In the genomic region with DNA sequence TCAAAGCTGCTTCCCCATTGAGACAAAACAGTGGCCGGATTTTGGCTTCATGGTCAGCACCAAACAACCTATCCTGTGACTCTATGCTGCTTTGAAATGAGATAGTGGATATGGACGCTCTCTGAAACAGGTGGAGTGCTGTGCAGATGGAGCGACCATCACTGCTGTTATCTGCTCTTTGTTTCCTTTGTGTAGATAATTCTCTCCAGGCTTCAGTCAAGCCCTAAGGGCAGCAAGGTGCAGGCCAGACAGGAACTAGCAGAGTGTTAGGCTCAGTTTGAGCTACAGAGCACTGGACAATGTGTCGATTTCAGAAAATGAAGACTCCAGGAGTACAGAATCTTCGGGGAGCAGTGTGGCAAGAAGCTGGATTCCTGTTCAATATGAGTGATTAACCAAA, we compare ENCODE assay signal across 24 cellular contexts. TPM values are rescaled to one million over a fixed set of nuclear protein-coding genes. Genes with fewer than 3 reads are reported as not detected.
A peak's percentile ranks its signal among the peaks of the same experiment; 100 is the strongest.
DNase-seq lines count a peak whose midpoint lies in the region; ATAC-seq, FAIRE-seq and TF ChIP-seq lines count a peak whose summit lies in the region.
"Had no signal": no experiment of that assay in that cellular context is flagged by ENCODE, and none has a peak within 500 bp of the region (broad histone marks: within the 10 kb centered on the region; RNA-seq: fewer than 3 reads in every experiment).

No MANE protein-coding gene starts in this region.

- H2AK5ac ChIP-seq in H1 (ENCODE audit: low read depth, low read length) = no peak overlapping the region

- FAIRE-seq in H1 (lab: Jason Lieb, UNC) (no peak), small intestine (lab: Jason Lieb, UNC) (no peak)
- FAIRE-seq: GM18507 had no signal

- no peak overlapping the region for H3K18ac ChIP-seq in H1 (ENCODE audit: extremely low read depth, low read length)

- TF ChIP-seq CTCF in GM23338 (conservative IDR thresholded peaks at IDR 0.05; ENCODE audit: low read depth in 2 of 2) (no peak), H1 (IDR thresholded peaks at IDR 0.05; ENCODE audit: control extremely low read depth in 1 of 3, insufficient read depth in 1 of 3, low read depth in 1 of 3, low read length in 3 of 3) (no peak), neural progenitor cell (IDR thresholded peaks at IDR 0.05) (no peak)

- H2BK5ac ChIP-seq in H1 (ENCODE audit: low read depth, low read length) = no peak overlapping the region

- H3K79me2 ChIP-seq in GM23338 (replicated peaks; ENCODE audit: insufficient read depth) (no peaks in the 10 kb centered on the region), H1 (ENCODE audit: control insufficient read depth in 1 of 2, insufficient read depth in 2 of 2, low read length in 2 of 2) (no peaks in the 10 kb centered on the region), neural progenitor cell (ENCODE audit: low read depth) (no peaks in the 10 kb centered on the region)

- no peak overlapping the region for H3K56ac ChIP-seq in H1 (replicated peaks; ENCODE audit: insufficient read length, low read depth, low read length)

- H4K20me1 ChIP-seq in GM23338 (replicated peaks; ENCODE audit: insufficient read depth) (no peaks in the 10 kb centered on the region), H1 (replicated peaks in 1 of 2; ENCODE audit: control insufficient read depth in 1 of 2, insufficient read depth in 2 of 2, low read length in 2 of 2) (no peaks in the 10 kb centered on the region), neural progenitor cell (ENCODE audit: low read depth) (no peaks in the 10 kb centered on the region)

- H4K8ac ChIP-seq in H1 (ENCODE audit: extremely low read depth, insufficient read depth, low read length) = no peak overlapping the region

- H3K9me3 Mint-ChIP-seq in GM23338 (no peaks in the 10 kb centered on the region), neural progenitor cell (peaks cover 5% of the 10 kb centered on the region)

- no peak overlapping the region for H4K5ac ChIP-seq in H1 (ENCODE audit: insufficient read length, low read depth, low read length)

- H3K23me2 ChIP-seq in H1 (ENCODE audit: low read depth, low read length) = peaks cover 4% of the 10 kb centered on the region; the same call in 1 of the 2 replicates

- H3K36me3 Mint-ChIP-seq in GM23338 (ENCODE audit: low read depth) = no peaks in the 10 kb centered on the region
- H3K36me3 Mint-ChIP-seq in neural progenitor cell = no peaks in the 10 kb centered on the region

- H3K27ac Mint-ChIP-seq in GM23338 (no peak overlapping the region), neural progenitor cell (no peak overlapping the region)

- H3K27ac ChIP-seq in GM23338 (ENCODE audit: low read depth) = no peak overlapping the region
- H3K27ac ChIP-seq in H1 (ENCODE audit: low read depth, low read length) = no peak overlapping the region
- H3K27ac ChIP-seq in neural progenitor cell = no peak overlapping the region
- no peak overlapping the region for H3K27ac ChIP-seq in small intestine (ENCODE audit: low read depth in 1 of 2, low read length in 1 of 2)
- H3K27ac ChIP-seq: KMS-11 had no signal

- no peak overlapping the region for H2BK15ac ChIP-seq in H1 (ENCODE audit: low read length)

- no peaks in the 10 kb centered on the region for H3K79me1 ChIP-seq in H1 (ENCODE audit: low read depth, low read length)

- H3K27me3 ChIP-seq in GM23338 (ENCODE audit: insufficient read depth) = no peaks in the 10 kb centered on the region
- no peaks in the 10 kb centered on the region for H3K27me3 ChIP-seq in H1 (replicated peaks in 1 of 4; ENCODE audit: control insufficient read depth in 3 of 4, extremely low read depth in 1 of 4, insufficient read depth in 3 of 4, low read length in 3 of 4)
- H3K27me3 ChIP-seq in neural progenitor cell = peaks cover 2% of the 10 kb centered on the region
- no peaks in the 10 kb centered on the region for H3K27me3 ChIP-seq in small intestine (ENCODE audit: control insufficient read depth in 2 of 2, insufficient read depth in 2 of 2, low read length in 2 of 2)

- H3K4me3 Mint-ChIP-seq in GM23338 (no peak overlapping the region), neural progenitor cell (no peak overlapping the region)

- no peak overlapping the region for H3K9ac ChIP-seq in H1 (replicated peaks in 1 of 4; ENCODE audit: extremely low read depth in 1 of 4, low read depth in 3 of 4, low read length in 3 of 4)
- H3K9ac ChIP-seq in neural progenitor cell = no peak overlapping the region
- H3K9ac ChIP-seq: KMS-11 had no signal

- H3K27me3 Mint-ChIP-seq in GM23338 (ENCODE audit: insufficient read depth, low read depth, poor library complexity) (peaks cover 4% of the 10 kb centered on the region), neural progenitor cell (ENCODE audit: insufficient read depth, low read depth) (peaks cover 9% of the 10 kb centered on the region)

- H3K4ac ChIP-seq in H1 (replicated peaks; ENCODE audit: insufficient read length, low read depth, low read length) = no peak overlapping the region

- DNase-seq in COLO668 (lab: John Stamatoyannopoulos, UW; ENCODE audit: unreplicated experiment) = peak; percentile 18
- no peak for DNase-seq in GM23338 (ENCODE audit: low spot score)
- DNase-seq in H1 (ENCODE audit: low read depth in 1 of 2, low spot score in 2 of 2) = no peak
- DNase-seq in neural progenitor cell (ENCODE audit: low spot score) = no peak
- no peak for DNase-seq in small intestine
- DNase-seq: DMS153, DND-41, GOT3, HCEC 1CT, IMR-90, MM.1S, NCI-H1694 treated with DMSO at 0.1 percent for 48 hours, NCI-H2081, NCI-H2227 treated with DMSO at 0.1 percent for 48 hours, NCI-H526 treated with DMSO at 0.1 percent for 48 hours, RPMI8226, SHP77, SW 1271 had no signal

- no peak overlapping the region for H2BK120ac ChIP-seq in H1 (replicated peaks; ENCODE audit: low read depth, low read length)

- no peak for TF ChIP-seq POLR2A in H1 (IDR thresholded peaks at IDR 0.05; ENCODE audit: control extremely low read depth in 1 of 2, low read depth in 2 of 2, low read length in 2 of 2)

- POLR2A ChIA-PET in H1 (lab: Charles Lee; ENCODE audit: partially characterized antibody) = no interaction called here

- H2BK12ac ChIP-seq in H1 (ENCODE audit: low read depth, low read length) = no peak overlapping the region

- no peak for TF ChIP-seq EP300 in H1 (IDR thresholded peaks at IDR 0.05; ENCODE audit: borderline replicate concordance in 1 of 2, low read depth in 2 of 2, low read length in 2 of 2)

- no peaks in the 10 kb centered on the region for H3K9me2 ChIP-seq in GM23338 (ENCODE audit: insufficient read depth)

- H3K9me3 ChIP-seq in H1 (ENCODE audit: insufficient read depth in 2 of 2, low read depth in 1 of 2, low read length in 1 of 2) = no peaks in the 10 kb centered on the region
- H3K9me3 ChIP-seq in neural progenitor cell (ENCODE audit: low read depth) = no peaks in the 10 kb centered on the region
- no peaks in the 10 kb centered on the region for H3K9me3 ChIP-seq in small intestine (ENCODE audit: control insufficient read depth, low read depth)

- H3K4me3 ChIP-seq in GM23338 (no peak overlapping the region), H1 (ENCODE audit: extremely low read depth in 1 of 4, insufficient read depth in 2 of 4, low read depth in 3 of 4, low read length in 4 of 4) (no peak overlapping the region), neural progenitor cell (no peak overlapping the region), small intestine (ENCODE audit: low read depth in 1 of 2, low read length in 2 of 2) (no peak overlapping the region)

- H3K4me1 Mint-ChIP-seq in GM23338 (no peaks in the 10 kb centered on the region; the same call in 1 of the 3 replicates), neural progenitor cell (peaks cover 9% of the 10 kb centered on the region)

- no peak overlapping the region for H2BK20ac ChIP-seq in H1 (ENCODE audit: low read length)

- peak overlapping the region; percentile 81 for H2AFZ ChIP-seq in GM23338
- peak overlapping the region; percentile 92 for H2AFZ ChIP-seq in H1 (ENCODE audit: low read length)
- H2AFZ ChIP-seq in neural progenitor cell (replicated peaks) = peak overlapping the region; percentile 34

- H3K36me3 ChIP-seq in GM23338 (ENCODE audit: insufficient read depth) (no peaks in the 10 kb centered on the region), H1 (ENCODE audit: control insufficient read depth in 2 of 4, insufficient read depth in 4 of 4, low read length in 3 of 4) (no peaks in the 10 kb centered on the region), neural progenitor cell (no peaks in the 10 kb centered on the region), small intestine (ENCODE audit: control insufficient read depth in 2 of 2, insufficient read depth in 2 of 2, low read length in 2 of 2) (no peaks in the 10 kb centered on the region)

- 87% methylated on average over 5 of the region's 5 CpGs; no CpG with 5 or more reads in 1 of the 2 experiments for WGBS in H1 (ENCODE audit: extremely low coverage in 1 of 2, insufficient coverage in 1 of 2, insufficient read length in 1 of 2, insufficient replicate concordance in 2 of 2, low coverage in 1 of 2, low lambda C conversion rate in 2 of 2, missing lambda C conversion rate in 1 of 2), 2 experiments
- 81 to 85% (median 83%) methylated on average over 5 of the region's 5 CpGs for WGBS in small intestine, 3 donors

- no peak overlapping the region for H3K4me2 ChIP-seq in GM23338
- H3K4me2 ChIP-seq in H1 (ENCODE audit: insufficient read depth in 1 of 2, low read depth in 2 of 2, low read length in 2 of 2) = no peak overlapping the region
- no peak overlapping the region for H3K4me2 ChIP-seq in neural progenitor cell
- H3K4me2 ChIP-seq: KMS-11 had no signal

- no peak for ATAC-seq in GM23338
- no peak for ATAC-seq in GM21619 (IDR thresholded peaks at IDR 0.05; ENCODE audit: unreplicated experiment)
- ATAC-seq in HG03439 (IDR thresholded peaks at IDR 0.05; ENCODE audit: unreplicated experiment) = no peak

- H3F3A ChIP-seq in GM23338 (replicated peaks; ENCODE audit: low read depth) = no peaks in the 10 kb centered on the region
- H3F3A ChIP-seq in neural progenitor cell (ENCODE audit: low read depth) = peaks cover 4% of the 10 kb centered on the region

- H3K4me1 ChIP-seq in GM23338 (ENCODE audit: insufficient read depth) (peaks cover 5% of the 10 kb centered on the region), H1 (replicated peaks in 1 of 4; ENCODE audit: control insufficient read depth in 3 of 4, insufficient read depth in 4 of 4, low read length in 3 of 4) (peaks cover 0 to 3% (median 0%) of the 10 kb centered on the region in 4 experiments; a peak in 1 of 7 replicates), neural progenitor cell (peaks cover 10% of the 10 kb centered on the region), small intestine (ENCODE audit: control insufficient read depth in 2 of 2, insufficient read depth in 1 of 2, low read depth in 1 of 2, low read length in 1 of 2) (peaks cover 2 to 3% of the 10 kb centered on the region in 2 donors)

- TF ChIP-seq RAD21 in H1 (IDR thresholded peaks at IDR 0.05 in 1 of 2, conservative IDR thresholded peaks at IDR 0.05 in 1 of 2; ENCODE audit: low read depth in 2 of 2, low read length in 2 of 2) = no peak

- H4K91ac ChIP-seq in H1 (replicated peaks; ENCODE audit: insufficient read length, low read length) = no peak overlapping the region

- H3K23ac ChIP-seq in H1 (ENCODE audit: insufficient read length) = no peak overlapping the region

- CTCF ChIA-PET in H1 (lab: Charles Lee; ENCODE audit: partially characterized antibody) = interaction anchor here (0.9 to 11.7 kb wide), 3 partner anchors 13 to 50 kb away, joined by 3 to 254 read pairs (median 3); partner anchors contain the start of gene UTP25

- H3K14ac ChIP-seq in H1 (ENCODE audit: insufficient read length) = no peak overlapping the region

RNA-seq across cellular contexts. Expression of gene IRF6, which starts 4.8 kb away (rescaled TPM):
- total RNA-seq in GM23338 (2014; rRNA removed; shearing (Covaris generic)) = 9.3 and 11.7 TPM in 2 replicates
- polyA plus RNA-seq in GM23338 (2016; fragmentation: Nextera tagmentation; extraction: Ambion mirVana) (4.5 and 4.6 TPM in 2 replicates), H1 (2011; rRNA removed) (8.1 and 9.6 TPM in 2 replicates), small intestine (10 to 100 TPM; 26.8 to 34.9 (median 29.5) TPM)
- total RNA-seq in H1 (2021; fragmentation: NEBNext Ultra II Directional; extraction: Animal tissue kit (Norgen Biotek cat#: 25700)) = 13.3 and 13.4 TPM in 2 replicates
- 9.9 TPM for polyA plus RNA-seq in H1 (2011; cell fraction: cytosol; rRNA removed)
- 16.5 TPM for polyA plus RNA-seq in H1 (2011; cell fraction: nucleus; rRNA removed)
- 7.6 to 9.8 TPM (median 8.3 TPM) in 4 replicates for polyA plus RNA-seq in H1 (2012, experiment 1 of 2)
- polyA plus RNA-seq in H1 (2012, experiment 2 of 2) = 4.6 TPM
- polyA plus RNA-seq in H1 (2013, experiment 1 of 2) = 3.9 TPM
- 3.2 TPM for polyA plus RNA-seq in H1 (2013, experiment 2 of 2)
- 30.6 and 32.9 TPM in 2 replicates for polyA minus RNA-seq in H1 (2011; rRNA and poly(A)+ RNA removed)
- polyA minus RNA-seq in H1 (2011; cell fraction: cytosol; rRNA and poly(A)+ RNA removed) = 8.9 TPM
- 13.4 TPM for polyA minus RNA-seq in H1 (2011; cell fraction: nucleus; rRNA and poly(A)+ RNA removed)
- total RNA-seq in neural progenitor cell (ENCODE audit: low replicate concordance) = 0.34 and 3.3 TPM in 2 replicates

RNA-seq across cellular contexts. Expression of gene UTP25, which starts 17.0 kb away (rescaled TPM):
- total RNA-seq in GM23338 (2014; rRNA removed; shearing (Covaris generic)) = 6.8 and 8.9 TPM in 2 replicates
- polyA plus RNA-seq in GM23338 (2016; fragmentation: Nextera tagmentation; extraction: Ambion mirVana) (2.6 and 3.6 TPM in 2 replicates), H1 (2011; rRNA removed) (2.7 and 4.0 TPM in 2 replicates), small intestine (1 to 10 TPM in 2 of 3 donors, under 1 TPM in 1; 0.89 to 3.4 (median 1.1) TPM)
- 7.6 and 7.7 TPM in 2 replicates for total RNA-seq in H1 (2021; fragmentation: NEBNext Ultra II Directional; extraction: Animal tissue kit (Norgen Biotek cat#: 25700))
- 4.0 TPM for polyA plus RNA-seq in H1 (2011; cell fraction: cytosol; rRNA removed)
- 3.3 TPM for polyA plus RNA-seq in H1 (2011; cell fraction: nucleus; rRNA removed)
- polyA plus RNA-seq in H1 (2012, experiment 1 of 2) = 3.5 to 5.8 TPM (median 4.3 TPM) in 4 replicates
- 0.47 TPM for polyA plus RNA-seq in H1 (2012, experiment 2 of 2)
- polyA plus RNA-seq in H1 (2013, experiment 1 of 2) = 4.3 TPM
- polyA plus RNA-seq in H1 (2013, experiment 2 of 2) = 4.2 TPM
- 9.7 and 10.1 TPM in 2 replicates for polyA minus RNA-seq in H1 (2011; rRNA and poly(A)+ RNA removed)
- 4.1 TPM for polyA minus RNA-seq in H1 (2011; cell fraction: cytosol; rRNA and poly(A)+ RNA removed)
- polyA minus RNA-seq in H1 (2011; cell fraction: nucleus; rRNA and poly(A)+ RNA removed) = 14.2 TPM
- total RNA-seq in neural progenitor cell (ENCODE audit: low replicate concordance) = 5.9 and 6.4 TPM in 2 replicates

RNA-seq across cellular contexts. Expression of gene C1orf74, which starts 26.4 kb away (rescaled TPM):
- total RNA-seq in GM23338 (2014; rRNA removed; shearing (Covaris generic)) = 3.9 and 4.6 TPM in 2 replicates
- polyA plus RNA-seq in GM23338 (2016; fragmentation: Nextera tagmentation; extraction: Ambion mirVana) (2.3 and 2.8 TPM in 2 replicates), H1 (2011; rRNA removed) (2.6 and 3.1 TPM in 2 replicates), small intestine (1 to 10 TPM in 1 of 3 donors, under 1 TPM in 2; 0.45 to 2.0 (median 0.81) TPM)
- total RNA-seq in H1 (2021; fragmentation: NEBNext Ultra II Directional; extraction: Animal tissue kit (Norgen Biotek cat#: 25700)) = 3.9 and 4.1 TPM in 2 replicates
- 3.4 TPM for polyA plus RNA-seq in H1 (2011; cell fraction: cytosol; rRNA removed)
- 2.8 TPM for polyA plus RNA-seq in H1 (2011; cell fraction: nucleus; rRNA removed)
- 3.1 to 3.5 TPM (median 3.4 TPM) in 4 replicates for polyA plus RNA-seq in H1 (2012, experiment 1 of 2)
- polyA plus RNA-seq in H1 (2012, experiment 2 of 2) = 2.6 TPM
- 2.6 TPM for polyA plus RNA-seq in H1 (2013, experiment 1 of 2)
- 2.8 TPM for polyA plus RNA-seq in H1 (2013, experiment 2 of 2)
- polyA minus RNA-seq in H1 (2011; rRNA and poly(A)+ RNA removed) = 8.3 and 8.6 TPM in 2 replicates
- 3.3 TPM for polyA minus RNA-seq in H1 (2011; cell fraction: cytosol; rRNA and poly(A)+ RNA removed)
- polyA minus RNA-seq in H1 (2011; cell fraction: nucleus; rRNA and poly(A)+ RNA removed) = 6.5 TPM
- total RNA-seq in neural progenitor cell (ENCODE audit: low replicate concordance) = 6.9 and 7.7 TPM in 2 replicates

RNA-seq across cellular contexts. Expression of gene TRAF3IP3, which starts 54.9 kb away (rescaled TPM):
- not detected in 2 replicates for total RNA-seq in GM23338 (2014; rRNA removed; shearing (Covaris generic))
- polyA plus RNA-seq in GM23338 (2016; fragmentation: Nextera tagmentation; extraction: Ambion mirVana) = 0.26 TPM in 1 of 2 replicates, not detected in the other
- total RNA-seq in H1 (2021; fragmentation: NEBNext Ultra II Directional; extraction: Animal tissue kit (Norgen Biotek cat#: 25700)) = not detected in 2 replicates
- not detected in 2 replicates for polyA plus RNA-seq in H1 (2011; rRNA removed)
- not detected for polyA plus RNA-seq in H1 (2011; cell fraction: cytosol; rRNA removed)
- polyA plus RNA-seq in H1 (2011; cell fraction: nucleus; rRNA removed) = not detected
- 0.08 to 0.17 TPM in 2 of 4 replicates, not detected in the others for polyA plus RNA-seq in H1 (2012, experiment 1 of 2)
- not detected for polyA plus RNA-seq in H1 (2012, experiment 2 of 2)
- polyA plus RNA-seq in H1 (2013, experiment 1 of 2) = not detected
- polyA plus RNA-seq in H1 (2013, experiment 2 of 2) = not detected
- polyA minus RNA-seq in H1 (2011; rRNA and poly(A)+ RNA removed) = not detected in 2 replicates
- not detected for polyA minus RNA-seq in H1 (2011; cell fraction: cytosol; rRNA and poly(A)+ RNA removed)
- not detected for polyA minus RNA-seq in H1 (2011; cell fraction: nucleus; rRNA and poly(A)+ RNA removed)
- not detected in 2 replicates for total RNA-seq in neural progenitor cell (ENCODE audit: low replicate concordance)
- polyA plus RNA-seq in small intestine = 1 to 10 TPM; 1.1 to 8.4 (median 3.3) TPM
- total RNA-seq: NCI-H460 had no signal
- polyA plus RNA-seq: BJ had no signal

Comparison
In these comparisons a context has a peak if more than half of its experiments do, and no peak if none do; other contexts are left out.
1. H2AFZ ChIP-seq: peak in every context shown above with its lines; median percentile 92 in H1; 81 in GM23338; 34 in neural progenitor cell.